8 cellular contexts compared by ENCODE assay signal in genomic region chr19:15418588-15419412, GRCh38. TPM values are rescaled to one million over a fixed set of nuclear protein-coding genes. Genes with fewer than 3 reads are reported as not detected.
DNase-seq lines count a peak whose midpoint lies in the region; ATAC-seq and TF ChIP-seq lines count a peak whose summit lies in the region.

A gene with protein sequence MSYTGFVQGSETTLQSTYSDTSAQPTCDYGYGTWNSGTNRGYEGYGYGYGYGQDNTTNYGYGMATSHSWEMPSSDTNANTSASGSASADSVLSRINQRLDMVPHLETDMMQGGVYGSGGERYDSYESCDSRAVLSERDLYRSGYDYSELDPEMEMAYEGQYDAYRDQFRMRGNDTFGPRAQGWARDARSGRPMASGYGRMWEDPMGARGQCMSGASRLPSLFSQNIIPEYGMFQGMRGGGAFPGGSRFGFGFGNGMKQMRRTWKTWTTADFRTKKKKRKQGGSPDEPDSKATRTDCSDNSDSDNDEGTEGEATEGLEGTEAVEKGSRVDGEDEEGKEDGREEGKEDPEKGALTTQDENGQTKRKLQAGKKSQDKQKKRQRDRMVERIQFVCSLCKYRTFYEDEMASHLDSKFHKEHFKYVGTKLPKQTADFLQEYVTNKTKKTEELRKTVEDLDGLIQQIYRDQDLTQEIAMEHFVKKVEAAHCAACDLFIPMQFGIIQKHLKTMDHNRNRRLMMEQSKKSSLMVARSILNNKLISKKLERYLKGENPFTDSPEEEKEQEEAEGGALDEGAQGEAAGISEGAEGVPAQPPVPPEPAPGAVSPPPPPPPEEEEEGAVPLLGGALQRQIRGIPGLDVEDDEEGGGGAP (minus strand): TSS chr19:15418988. CDS start chr19:15418923, 65 bp downstream.

- no peaks in the 10 kb centered on the region for H3K9me3 ChIP-seq in lower lobe of right lung

- peak; percentile 72 for TF ChIP-seq CTCF in lower lobe of right lung (IDR thresholded peaks at IDR 0.05)

- H3K27me3 ChIP-seq in lower lobe of right lung (ENCODE audit: low read depth) = no peaks in the 10 kb centered on the region

- H3K4me3 ChIP-seq in lower lobe of right lung = peak within 1 kb of the TSS; percentile 100

- peak within 1 kb of the TSS; percentile 94 for H3K27ac ChIP-seq in lower lobe of right lung

- H3K36me3 ChIP-seq in lower lobe of right lung = peaks cover 33% of the 10 kb centered on the region

- intact Hi-C loops in lower lobe of right lung (cut with DNase I) = no loop called here

- peaks cover 52% of the 10 kb centered on the region for H3K4me1 ChIP-seq in lower lobe of right lung

- ATAC-seq in GM19468 (IDR thresholded peaks at IDR 0.05; ENCODE audit: extremely low read depth, unreplicated experiment) (peak; percentile 91), lower lobe of right lung (peak; percentile 98)

- DNase-seq in COLO829 (ENCODE audit: low spot score) = peak; percentile 100
- peak; percentile 100 for DNase-seq in HS-5 (ENCODE audit: low read depth)
- DNase-seq in NK-92 treated with Interleukin-12 subunit alpha and Interleukin-12 subunit beta, amount 100 ng/mL, for 24 hours (lab: John Stamatoyannopoulos, UW) = peak; percentile 98
- peak; percentile 98 for DNase-seq in activated CD8-positive, alpha-beta memory T cell treated with anti-CD3 and anti-CD28 coated beads for 24 hours
- DNase-seq in effector CD4-positive, alpha-beta T cell = peak; percentile 98
- peak; percentile 98 for DNase-seq in lower lobe of right lung
- peak; percentile 93 to 99 (median 98) for DNase-seq in stimulated activated CD4-positive, alpha-beta T cell treated with anti-CD3 and anti-CD28 coated beads, TNF-alpha, amount 100 ng/mL, for 24 hours (ENCODE audit: low read depth in 3 of 3)

RNA-seq across cellular contexts. Expression of the gene that starts here (rescaled TPM):
- 94.2 TPM for total RNA-seq in lower lobe of right lung

Comparison
In these comparisons a context has a peak if more than half of its experiments do, and no peak if none do; other contexts are left out.
1. Peak in every context shown above with its lines: DNase-seq, ATAC-seq, H3K4me3 ChIP-seq and H3K27ac ChIP-seq.